Comparison of ENCODE assay signal across 30 cellular contexts in genomic region chr1:217348960-217349664, GRCh38.
"Had no signal": no experiment of that assay in that cellular context is flagged by ENCODE, and none has a peak within 500 bp of the region (broad histone marks: within the 10 kb centered on the region; RNA-seq: fewer than 3 reads in every experiment).

No MANE protein-coding gene starts in this region.

- ATAC-seq: activated CD4-positive, alpha-beta T cell treated with anti-CD3 and anti-CD28 coated beads for 36 hours; activated CD4-positive, CD25-positive, alpha-beta regulatory T cell treated with anti-CD3 and anti-CD28 coated beads, Interleukin-2, amount 50 U/mL, for 24 hours; activated naive CD4-positive, alpha-beta T cell treated with anti-CD3 and anti-CD28 coated beads, Interleukin-2, amount 50 U/mL, for 72 hours; activated T-cell treated with anti-CD3 and anti-CD28 coated beads, Interleukin-2, amount 50 U/mL, for 4 hours; body of pancreas; WTC11 had no signal

- H3K27ac ChIP-seq: adrenal gland, body of pancreas, breast epithelium, Peyer's patch, SJSA1 had no signal

- H3K36me3 Mint-ChIP-seq: activated CD4-positive, alpha-beta memory T cell treated with anti-CD3 and anti-CD28 coated beads for 36 hours; activated naive CD4-positive, alpha-beta T cell treated with anti-CD3 and anti-CD28 coated beads, Interleukin-2, amount 50 U/mL, for 72 hours; WTC11 had no signal

- H3K36me3 ChIP-seq: adrenal gland, breast epithelium, Peyer's patch, SJSA1 had no signal

- H3K4me1 ChIP-seq: adrenal gland, body of pancreas, breast epithelium, Peyer's patch, SJSA1 had no signal

- H3K4me3 ChIP-seq: adrenal gland, body of pancreas, breast epithelium, Peyer's patch, SJSA1 had no signal

- H3K9ac ChIP-seq: SK-N-SH had no signal

- H3K4me2 ChIP-seq: SK-N-SH had no signal

- H3K27ac Mint-ChIP-seq: activated CD4-positive, alpha-beta memory T cell treated with anti-CD3 and anti-CD28 coated beads for 36 hours; activated CD4-positive, alpha-beta T cell treated with anti-CD3 and anti-CD28 coated beads for 36 hours; activated CD4-positive, alpha-beta T cell treated with anti-CD3 and anti-CD28 coated beads, Interleukin-2, amount 10 ng/mL, durations not matched to agents 7 days and 5 days; activated naive CD4-positive, alpha-beta T cell treated with anti-CD3 and anti-CD28 coated beads for 36 hours; activated naive CD4-positive, alpha-beta T cell treated with anti-CD3 and anti-CD28 coated beads, Interleukin-2, amount 50 U/mL, for 72 hours; activated T-helper 1 cell treated with anti-CD3 and anti-CD28 coated beads, Interleukin-12 subunit alpha, Interleukin-12 subunit beta, Interleukin-2, Interleukin-4 antibody, amounts not matched to agents 30 ng/mL and 10 ng/mL and 1 ng/mL, durations not matched to agents 14 hours and 24 hours and 36 hours; T-helper 1 cell treated with Interleukin-12 subunit alpha and Interleukin-12 subunit beta and Interleukin-4 antibody, amounts not matched to agents 30 μg/mL and 1 μg/mL, for 36 hours; T-helper 2 cell treated with Interferon-gamma antibody and Interleukin-4, amounts not matched to agents 5 μg/mL and 100 μg/mL, for 36 hours; WTC11 had no signal

- H3K4me1 Mint-ChIP-seq: activated CD4-positive, alpha-beta T cell treated with anti-CD3 and anti-CD28 coated beads for 36 hours; activated CD4-positive, alpha-beta T cell treated with anti-CD3 and anti-CD28 coated beads, Interleukin-2, amount 10 ng/mL, durations not matched to agents 7 days and 5 days had no signal

- H3K9me2 ChIP-seq: SK-N-SH had no signal

- H3K9me3 ChIP-seq: body of pancreas, breast epithelium, Peyer's patch, SJSA1, SK-N-SH had no signal

- H3K27me3 Mint-ChIP-seq: activated CD4-positive, alpha-beta memory T cell treated with anti-CD3 and anti-CD28 coated beads for 36 hours; activated CD4-positive, alpha-beta T cell treated with anti-CD3 and anti-CD28 coated beads for 36 hours; activated CD4-positive, alpha-beta T cell treated with anti-CD3 and anti-CD28 coated beads, Interleukin-2, amount 10 ng/mL, durations not matched to agents 7 days and 5 days had no signal

- H3K4me3 Mint-ChIP-seq: activated CD4-positive, alpha-beta memory T cell treated with anti-CD3 and anti-CD28 coated beads for 36 hours; activated CD4-positive, alpha-beta T cell treated with anti-CD3 and anti-CD28 coated beads for 36 hours; activated CD4-positive, alpha-beta T cell treated with anti-CD3 and anti-CD28 coated beads, Interleukin-2, amount 10 ng/mL, durations not matched to agents 7 days and 5 days; activated naive CD4-positive, alpha-beta T cell treated with anti-CD3 and anti-CD28 coated beads for 36 hours; activated T-cell treated with anti-CD3 and anti-CD28 coated beads, Interleukin-2, amount 50 U/mL, for 4 hours; activated T-helper 1 cell treated with anti-CD3 and anti-CD28 coated beads, Interleukin-12 subunit alpha, Interleukin-12 subunit beta, Interleukin-2, Interleukin-4 antibody, amounts not matched to agents 30 ng/mL and 10 ng/mL and 1 ng/mL, durations not matched to agents 14 hours and 24 hours and 36 hours; T-helper 1 cell treated with Interleukin-12 subunit alpha and Interleukin-12 subunit beta and Interleukin-4 antibody, amounts not matched to agents 30 μg/mL and 1 μg/mL, for 36 hours; T-helper 2 cell treated with Interferon-gamma antibody and Interleukin-4, amounts not matched to agents 5 μg/mL and 100 μg/mL, for 36 hours; WTC11 had no signal

- H3K9me3 Mint-ChIP-seq: activated CD4-positive, alpha-beta memory T cell treated with anti-CD3 and anti-CD28 coated beads for 36 hours; activated CD4-positive, alpha-beta T cell treated with anti-CD3 and anti-CD28 coated beads, Interleukin-2, amount 10 ng/mL, durations not matched to agents 7 days and 5 days; activated naive CD4-positive, alpha-beta T cell treated with anti-CD3 and anti-CD28 coated beads for 36 hours; activated T-cell treated with anti-CD3 and anti-CD28 coated beads, Interleukin-2, amount 50 U/mL, for 4 hours; activated T-helper 1 cell treated with anti-CD3 and anti-CD28 coated beads, Interleukin-12 subunit alpha, Interleukin-12 subunit beta, Interleukin-2, Interleukin-4 antibody, amounts not matched to agents 30 ng/mL and 10 ng/mL and 1 ng/mL, durations not matched to agents 14 hours and 24 hours and 36 hours; T-helper 1 cell treated with Interleukin-12 subunit alpha and Interleukin-12 subunit beta and Interleukin-4 antibody, amounts not matched to agents 30 μg/mL and 1 μg/mL, for 36 hours; T-helper 2 cell treated with Interferon-gamma antibody and Interleukin-4, amounts not matched to agents 5 μg/mL and 100 μg/mL, for 36 hours had no signal

- DNase-seq: activated CD4-positive, alpha-beta memory T cell treated with anti-CD3 and anti-CD28 coated beads for 36 hours; activated CD4-positive, alpha-beta T cell treated with anti-CD3 and anti-CD28 coated beads for 36 hours; activated CD4-positive, alpha-beta T cell treated with anti-CD3 and anti-CD28 coated beads, Interleukin-2, amount 10 ng/mL, durations not matched to agents 7 days and 5 days; activated CD8-positive, alpha-beta memory T cell treated with anti-CD3 and anti-CD28 coated beads, Interleukin-2, amount 50 U/mL, for 4 hours; activated gamma-delta T cell treated with Interleukin-2 at 50 U/mL for 16 hours; activated naive CD4-positive, alpha-beta T cell treated with anti-CD3 and anti-CD28 coated beads for 36 hours; activated T-cell treated with anti-CD3 and anti-CD28 coated beads for 4 hours; activated T-cell treated with anti-CD3 and anti-CD28 coated beads, Interleukin-2, amount 50 U/mL, for 4 hours; adrenal gland; body of pancreas; NCI-H1105; NCI-H1417 treated with DMSO at 0.1 percent for 48 hours; NCI-H187 treated with DMSO at 0.1 percent for 48 hours; NCI-H2081; NCI-H226; NCI-H446 treated with DMSO at 0.1 percent for 48 hours; NCI-H524; NCI-H69; Peyer's patch; RPMI8226; SHP77 treated with DMSO at 0.1 percent for 48 hours; SK-N-SH had no signal

- H3K27me3 ChIP-seq: adrenal gland, body of pancreas, breast epithelium, Peyer's patch, SJSA1 had no signal
